Comparison of ENCODE assay signal across 7 cellular contexts in the genomic region with DNA sequence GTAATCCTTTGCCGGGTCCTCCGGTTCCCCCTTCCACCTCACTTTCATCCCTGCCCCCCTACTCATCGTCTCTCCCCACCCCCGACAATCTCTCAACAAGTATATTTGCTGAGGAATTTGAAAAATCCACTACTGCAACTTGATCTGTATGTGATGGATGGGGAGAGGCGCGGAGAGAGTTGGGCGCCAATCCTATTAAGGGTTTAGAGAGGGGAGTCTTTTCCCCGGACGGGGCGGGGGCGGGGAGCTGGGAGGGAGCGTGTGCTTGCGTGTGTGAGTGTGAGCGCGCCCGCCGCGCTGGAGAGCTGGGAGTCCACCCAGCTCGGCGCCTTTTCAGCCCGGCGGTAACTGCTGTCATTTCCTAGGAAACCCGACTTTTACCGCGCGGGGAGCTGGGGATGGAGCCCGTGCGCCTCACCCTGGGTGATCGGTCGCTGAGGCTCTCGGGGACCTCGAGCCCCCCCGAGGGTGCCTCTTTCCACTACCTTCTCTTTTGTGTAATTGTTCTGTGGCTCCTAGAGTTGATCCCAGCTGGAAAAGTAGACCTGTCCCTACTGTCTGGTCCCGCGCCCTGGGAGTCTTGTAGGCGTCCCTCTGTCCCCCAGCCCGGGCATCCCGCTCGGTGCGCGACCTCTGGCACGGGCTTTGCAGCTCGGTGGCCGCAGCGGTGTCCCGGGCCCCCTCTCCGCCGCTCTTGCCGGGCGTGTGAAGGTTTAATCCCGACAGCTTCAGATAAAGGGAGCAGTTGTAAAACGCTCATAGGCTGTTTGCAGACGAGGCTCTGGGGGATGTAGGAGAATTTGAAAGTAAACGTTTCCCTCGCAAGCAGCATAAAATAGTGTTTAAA. TPM values are rescaled to one million over a fixed set of nuclear protein-coding genes. Genes with fewer than 3 reads are reported as not detected.
DNase-seq lines count a peak whose midpoint lies in the region; TF ChIP-seq lines count a peak whose summit lies in the region.

No MANE protein-coding gene starts in this region.

- H3K9me3 ChIP-seq in muscle layer of duodenum (ENCODE audit: control insufficient read depth in 1 of 2, low read length in 2 of 2): no peaks in the 10 kb centered on the region
- no peaks in the 10 kb centered on the region for H3K9me3 ChIP-seq in CD4-positive, alpha-beta memory T cell (ENCODE audit: control insufficient read depth in 1 of 2, low read length in 2 of 2)

- peak overlapping the region in 4 of 8 donors; percentile 17 to 45 (median 34) for H3K4me3 Mint-ChIP-seq in CD4-positive, alpha-beta memory T cell

- POLR2A ChIA-PET in CD4-positive, alpha-beta memory T cell (lab: Charles Lee; ENCODE audit: partially characterized antibody): no interaction called here

- H3K27ac ChIP-seq in muscle layer of duodenum (ENCODE audit: low read length): peak overlapping the region; percentile 23
- H3K27ac ChIP-seq in CD4-positive, alpha-beta memory T cell (ENCODE audit: low read depth, low read length): no peak overlapping the region

- no peaks in the 10 kb centered on the region for H3K36me3 ChIP-seq in muscle layer of duodenum (ENCODE audit: control insufficient read depth in 1 of 2, insufficient read depth in 2 of 2, low read length in 2 of 2)
- H3K36me3 ChIP-seq in CD4-positive, alpha-beta memory T cell (ENCODE audit: insufficient read depth, low read length): no peaks in the 10 kb centered on the region

- H3K27me3 Mint-ChIP-seq in CD4-positive, alpha-beta memory T cell: peaks cover 44 to 52% of the 10 kb centered on the region in 2 donors

- CTCF ChIA-PET in CD4-positive, alpha-beta memory T cell (lab: Charles Lee; ENCODE audit: partially characterized antibody): no interaction called here

- no peaks in the 10 kb centered on the region for H3K36me3 Mint-ChIP-seq in CD4-positive, alpha-beta memory T cell

- TF ChIP-seq CTCF in epithelial cell of proximal tubule (conservative IDR thresholded peaks at IDR 0.05; ENCODE audit: low read depth, low read length): no peak

- intact Hi-C loops in CD4-positive, alpha-beta memory T cell (cut with micrococcal nuclease): no loop called here

- H3K4me3 ChIP-seq in epithelial cell of proximal tubule (ENCODE audit: low read depth, low read length): peak overlapping the region; percentile 14
- peak overlapping the region; percentile 40 to 75 for H3K4me3 ChIP-seq in muscle layer of duodenum (ENCODE audit: low read depth in 1 of 2, low read length in 2 of 2)
- no peak overlapping the region for H3K4me3 ChIP-seq in CD4-positive, alpha-beta memory T cell (ENCODE audit: low read length in 2 of 2)

- H3K9me3 Mint-ChIP-seq in CD4-positive, alpha-beta memory T cell: peaks cover 0 to 5% (median 0%) of the 10 kb centered on the region in 8 donors

- peaks cover 0 to 14% (median 6%) of the 10 kb centered on the region in 4 donors for H3K4me1 Mint-ChIP-seq in CD4-positive, alpha-beta memory T cell

- H3K27ac Mint-ChIP-seq in CD4-positive, alpha-beta memory T cell: no peak overlapping the region

- peaks cover 7% of the 10 kb centered on the region for H3K27me3 ChIP-seq in muscle layer of duodenum (ENCODE audit: low read depth, low read length)
- H3K27me3 ChIP-seq in CD4-positive, alpha-beta memory T cell (ENCODE audit: insufficient read depth, low read length): peaks cover 21% of the 10 kb centered on the region

- DNase-seq in GM03348 (ENCODE audit: low spot score) (peak; percentile 85), NCI-H748 (lab: John Stamatoyannopoulos, UW; ENCODE audit: unreplicated experiment) (peak; percentile 60), epithelial cell of proximal tubule (ENCODE audit: low read depth) (no peak), NCI-H774 (lab: John Stamatoyannopoulos, UW) (no peak)
- DNase-seq in activated naive CD4-positive, alpha-beta T cell treated with anti-CD3 and anti-CD28 coated beads, Interleukin-2, amount 50 U/mL, for 16 hours: no peak
- DNase-seq in CD4-positive, alpha-beta memory T cell: no peak

- peaks cover 0 to 32% of the 10 kb centered on the region in 2 donors for H3K4me1 ChIP-seq in muscle layer of duodenum (ENCODE audit: control insufficient read depth in 1 of 2, insufficient read depth in 2 of 2, low read length in 2 of 2)
- H3K4me1 ChIP-seq in CD4-positive, alpha-beta memory T cell (ENCODE audit: insufficient read depth, low read length): no peaks in the 10 kb centered on the region

RNA-seq across cellular contexts. Expression of gene GLI2, which starts 1.5 kb away (rescaled TPM):
- total RNA-seq in epithelial cell of proximal tubule: 3.8 and 4.0 TPM in 2 replicates
- not detected for total RNA-seq in CD4-positive, alpha-beta memory T cell
- polyA plus RNA-seq in CD4-positive, alpha-beta memory T cell: not detected

Comparison
In these comparisons a context has a peak if more than half of its experiments do, and no peak if none do; other contexts are left out.
1. DNase-seq: peak in GM03348 (single experiment) and NCI-H748 (single experiment); none in epithelial cell of proximal tubule (single experiment), NCI-H774 (single experiment), activated naive CD4-positive, alpha-beta T cell treated with anti-CD3 and anti-CD28 coated beads, Interleukin-2, amount 50 U/mL, for 16 hours (single experiment) and CD4-positive, alpha-beta memory T cell (0 of 5).
2. H3K4me3 ChIP-seq: peak in epithelial cell of proximal tubule (single experiment) and muscle layer of duodenum (2 of 2); none in CD4-positive, alpha-beta memory T cell (0 of 2).